In the genomic region with DNA sequence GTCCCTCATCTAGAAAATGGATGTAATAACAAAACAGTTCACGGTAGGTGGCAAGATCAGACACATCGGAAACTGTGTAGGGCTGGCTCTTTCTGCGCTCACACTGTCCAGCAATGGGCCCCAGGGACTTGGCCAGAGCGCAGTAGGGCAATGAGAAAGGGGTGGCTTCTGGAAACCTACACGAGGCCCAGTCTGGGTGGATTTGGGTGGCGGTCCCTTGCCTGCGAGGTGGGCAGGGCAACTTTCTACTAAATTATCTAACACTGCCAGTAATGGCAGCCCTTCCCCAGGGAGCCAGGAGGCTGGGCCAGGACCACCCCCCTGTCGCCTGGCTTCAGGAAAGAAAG, we compare ENCODE assay signal across 9 cellular contexts. TPM values are rescaled to one million over a fixed set of nuclear protein-coding genes. Genes with fewer than 3 reads are reported as not detected.
A peak's percentile ranks its signal among the peaks of the same experiment; 100 is the strongest.
DNase-seq lines count a peak whose midpoint lies in the region; ATAC-seq lines count a peak whose summit lies in the region.
"Had no signal": no experiment of that assay in that cellular context is flagged by ENCODE, and none has a peak within 500 bp of the region (broad histone marks: within the 10 kb centered on the region; RNA-seq: fewer than 3 reads in every experiment).

No MANE protein-coding gene starts in this region.

- POLR2A ChIA-PET in activated CD4-positive, alpha-beta memory T cell treated with anti-CD3 and anti-CD28 coated beads for 36 hours (lab: Charles Lee), result interaction anchor here (4.0 kb wide), 1 partner anchor 15 kb away, joined by 51 read pairs; no protein-coding TSS in a partner anchor

- H3K9me3 Mint-ChIP-seq in T-helper 1 cell treated with Interleukin-12 subunit alpha and Interleukin-12 subunit beta and Interleukin-4 antibody, amounts not matched to agents 30 μg/mL and 1 μg/mL, for 36 hours, result no peaks in the 10 kb centered on the region
- no peaks in the 10 kb centered on the region for H3K9me3 Mint-ChIP-seq in activated CD4-positive, alpha-beta memory T cell treated with anti-CD3 and anti-CD28 coated beads for 36 hours
- no peaks in the 10 kb centered on the region for H3K9me3 Mint-ChIP-seq in immature natural killer cell
- no peaks in the 10 kb centered on the region for H3K9me3 Mint-ChIP-seq in stimulated activated naive B cell treated with anti-CD40 and anti-IgM and Interleukin-4, amounts not matched to agents 10 μg/mL and 1 μg/mL and 100 μg/mL, for 72 hours

- intact Hi-C loops in activated CD4-positive, alpha-beta memory T cell treated with anti-CD3 and anti-CD28 coated beads for 36 hours (cut with micrococcal nuclease), result no loop called here

- H3K36me3 Mint-ChIP-seq in T-helper 1 cell treated with Interleukin-12 subunit alpha and Interleukin-12 subunit beta and Interleukin-4 antibody, amounts not matched to agents 30 μg/mL and 1 μg/mL, for 36 hours (ENCODE audit: low read depth), result peaks cover 5% of the 10 kb centered on the region
- H3K36me3 Mint-ChIP-seq in activated CD4-positive, alpha-beta memory T cell treated with anti-CD3 and anti-CD28 coated beads for 36 hours, result no peaks in the 10 kb centered on the region
- no peaks in the 10 kb centered on the region for H3K36me3 Mint-ChIP-seq in immature natural killer cell
- H3K36me3 Mint-ChIP-seq in stimulated activated naive B cell treated with anti-CD40 and anti-IgM and Interleukin-4, amounts not matched to agents 10 μg/mL and 1 μg/mL and 100 μg/mL, for 72 hours, result peaks cover 3 to 4% of the 10 kb centered on the region in 2 donors

- no peak for ATAC-seq in stimulated activated naive B cell treated with anti-CD40 and anti-IgM and Interleukin-4, amounts not matched to agents 10 μg/mL and 1 μg/mL and 100 μg/mL, for 72 hours (replicated peaks)

- peak overlapping the region; percentile 31 for H3K4me3 Mint-ChIP-seq in T-helper 1 cell treated with Interleukin-12 subunit alpha and Interleukin-12 subunit beta and Interleukin-4 antibody, amounts not matched to agents 30 μg/mL and 1 μg/mL, for 36 hours
- peak overlapping the region; percentile 66 for H3K4me3 Mint-ChIP-seq in activated CD4-positive, alpha-beta memory T cell treated with anti-CD3 and anti-CD28 coated beads for 36 hours
- H3K4me3 Mint-ChIP-seq in immature natural killer cell, result peak overlapping the region; percentile 30 to 66 (median 59)
- peak overlapping the region; percentile 32 to 75 for H3K4me3 Mint-ChIP-seq in stimulated activated naive B cell treated with anti-CD40 and anti-IgM and Interleukin-4, amounts not matched to agents 10 μg/mL and 1 μg/mL and 100 μg/mL, for 72 hours

- H3K4me1 Mint-ChIP-seq in T-helper 1 cell treated with Interleukin-12 subunit alpha and Interleukin-12 subunit beta and Interleukin-4 antibody, amounts not matched to agents 30 μg/mL and 1 μg/mL, for 36 hours (ENCODE audit: low read depth), result peaks cover 34% of the 10 kb centered on the region
- peaks cover 26% of the 10 kb centered on the region for H3K4me1 Mint-ChIP-seq in activated CD4-positive, alpha-beta memory T cell treated with anti-CD3 and anti-CD28 coated beads for 36 hours (ENCODE audit: low read depth)
- H3K4me1 Mint-ChIP-seq in immature natural killer cell, result peaks cover 37 to 39% of the 10 kb centered on the region in 2 donors
- peaks cover 35 to 52% of the 10 kb centered on the region in 2 donors for H3K4me1 Mint-ChIP-seq in stimulated activated naive B cell treated with anti-CD40 and anti-IgM and Interleukin-4, amounts not matched to agents 10 μg/mL and 1 μg/mL and 100 μg/mL, for 72 hours

- H3K27ac Mint-ChIP-seq in T-helper 1 cell treated with Interleukin-12 subunit alpha and Interleukin-12 subunit beta and Interleukin-4 antibody, amounts not matched to agents 30 μg/mL and 1 μg/mL, for 36 hours, result no peak overlapping the region
- no peak overlapping the region for H3K27ac Mint-ChIP-seq in activated CD4-positive, alpha-beta memory T cell treated with anti-CD3 and anti-CD28 coated beads for 36 hours
- H3K27ac Mint-ChIP-seq in immature natural killer cell, result peak overlapping the region in 3 of 6 donors; percentile 34 to 74 (median 35)
- no peak overlapping the region for H3K27ac Mint-ChIP-seq in stimulated activated naive B cell treated with anti-CD40 and anti-IgM and Interleukin-4, amounts not matched to agents 10 μg/mL and 1 μg/mL and 100 μg/mL, for 72 hours

- peaks cover 3% of the 10 kb centered on the region for H3K27me3 Mint-ChIP-seq in T-helper 1 cell treated with Interleukin-12 subunit alpha and Interleukin-12 subunit beta and Interleukin-4 antibody, amounts not matched to agents 30 μg/mL and 1 μg/mL, for 36 hours (ENCODE audit: low read depth)
- peaks cover 1% of the 10 kb centered on the region for H3K27me3 Mint-ChIP-seq in activated CD4-positive, alpha-beta memory T cell treated with anti-CD3 and anti-CD28 coated beads for 36 hours
- peaks cover 16 to 21% (median 20%) of the 10 kb centered on the region in 3 donors for H3K27me3 Mint-ChIP-seq in immature natural killer cell (ENCODE audit: low read depth in 3 of 3)
- H3K27me3 Mint-ChIP-seq in stimulated activated naive B cell treated with anti-CD40 and anti-IgM and Interleukin-4, amounts not matched to agents 10 μg/mL and 1 μg/mL and 100 μg/mL, for 72 hours, result no peaks in the 10 kb centered on the region

- CTCF ChIA-PET in activated CD4-positive, alpha-beta memory T cell treated with anti-CD3 and anti-CD28 coated beads for 36 hours (lab: Charles Lee), result interaction anchor here (1.1 to 6.0 kb wide), 4 partner anchors 16 to 51 kb away, joined by 4 to 109 read pairs (median 24); no protein-coding TSS in a partner anchor

- DNase-seq in T-helper 1 cell, result no peak
- no peak for DNase-seq in activated CD4-positive, alpha-beta memory T cell treated with anti-CD3 and anti-CD28 coated beads for 36 hours
- DNase-seq in immature natural killer cell, result no peak
- DNase-seq in stimulated activated naive B cell treated with anti-CD40 and anti-IgM and Interleukin-4, amounts not matched to agents 10 μg/mL and 1 μg/mL and 100 μg/mL, for 72 hours, result no peak
- DNase-seq in HUDEP-2 (lab: John Stamatoyannopoulos, UW; ENCODE audit: unreplicated experiment in 76 of 76), result no peak
- DNase-seq in activated T-cell treated with anti-CD3 and anti-CD28 coated beads, Interleukin-2, amount 50 U/mL, for 48 hours, result no peak
- DNase-seq in anterior cingulate cortex (lab: John Stamatoyannopoulos, UW), result no peak
- DNase-seq: activated naive CD4-positive, alpha-beta T cell had no signal

RNA-seq across cellular contexts. Expression of a gene that starts 2.1 kb away (rescaled TPM):
- total RNA-seq in activated CD4-positive, alpha-beta memory T cell treated with anti-CD3 and anti-CD28 coated beads for 36 hours, result 10 to 100 TPM; 59.9 to 67.1 TPM
- polyA plus RNA-seq in immature natural killer cell, result 1 to 10 TPM; 1.4 to 4.9 (median 1.6) TPM
